Comparison of ENCODE assay signal across 30 cellular contexts in the genomic region with DNA sequence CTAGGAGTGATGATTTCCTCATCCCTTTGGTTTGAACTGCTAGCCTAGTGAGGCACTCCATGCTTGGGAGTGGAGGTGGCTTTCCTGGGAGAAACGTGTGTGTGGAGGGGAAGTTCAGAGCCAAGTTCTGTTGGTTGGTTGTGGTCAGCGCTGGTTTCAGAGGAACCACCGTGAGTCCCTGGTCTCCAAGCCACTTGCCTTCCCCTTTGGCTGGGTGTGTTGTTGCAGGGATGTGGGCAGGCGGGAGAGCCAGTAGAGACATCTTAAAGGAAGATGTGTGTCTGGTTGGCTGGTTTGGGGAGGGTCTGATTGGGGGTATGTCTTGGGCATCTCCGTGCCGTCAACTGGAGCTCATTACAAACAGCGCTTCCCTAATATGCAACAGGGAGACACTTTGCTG.
"Had no signal": no experiment of that assay in that cellular context is flagged by ENCODE, and none has a peak within 500 bp of the region (broad histone marks: within the 10 kb centered on the region; RNA-seq: fewer than 3 reads in every experiment).

No MANE protein-coding gene starts in this region.

- H3K4me1 ChIP-seq: Peyer's patch had no signal

- H3K4me2 ChIP-seq: KMS-11, SK-N-SH had no signal

- H3K4me1 Mint-ChIP-seq: activated CD4-positive, alpha-beta T cell treated with anti-CD3 and anti-CD28 coated beads for 36 hours had no signal

- H3K27me3 Mint-ChIP-seq: activated CD4-positive, alpha-beta T cell treated with anti-CD3 and anti-CD28 coated beads for 36 hours; activated CD4-positive, alpha-beta T cell treated with anti-CD3 and anti-CD28 coated beads, Interleukin-2, amount 10 ng/mL, durations not matched to agents 7 days and 5 days; activated naive CD8-positive, alpha-beta T cell; activated naive CD8-positive, alpha-beta T cell treated with anti-CD3 and anti-CD28 coated beads, Interleukin-2, amount 50 U/mL, for 24 hours; brain had no signal

- H3K36me3 Mint-ChIP-seq: WTC11 had no signal

- H3K36me3 ChIP-seq: Peyer's patch, SJSA1 had no signal

- DNase-seq: activated CD4-positive, alpha-beta T cell treated with anti-CD3 and anti-CD28 coated beads for 36 hours; activated CD4-positive, alpha-beta T cell treated with anti-CD3 and anti-CD28 coated beads, Interleukin-2, amount 10 ng/mL, durations not matched to agents 7 days and 5 days; activated CD4-positive, alpha-beta T cell treated with anti-CD3 and anti-CD28 coated beads, Interleukin-2, amount 50 U/mL, for 48 hours; activated CD8-positive, alpha-beta T cell treated with anti-CD3 and anti-CD28 coated beads, Interleukin-2, amount 10 ng/mL, durations not matched to agents 7 days and 5 days; activated gamma-delta T cell treated with Interleukin-2 at 50 U/mL for 16 hours; activated naive CD4-positive, alpha-beta T cell treated with anti-CD3 and anti-CD28 coated beads for 36 hours; activated naive CD8-positive, alpha-beta T cell treated with anti-CD3 and anti-CD28 coated beads, Interleukin-2, amount 50 U/mL, for 24 hours; activated T-cell treated with anti-CD3 and anti-CD28 coated beads, Interleukin-2, amount 50 U/mL, for 4 hours; anterior cingulate cortex; caudate nucleus; MM.1S; NCI-H1048; NCI-H1436 treated with DMSO at 0.1 percent for 48 hours; NCI-H1694 treated with DMSO at 0.1 percent for 48 hours; NCI-H2029; NCI-H345; NCI-H524 treated with DMSO at 0.1 percent for 48 hours; PC-3; Peyer's patch; RPMI8226; SHP77 treated with DMSO at 0.1 percent for 48 hours; SK-N-SH had no signal

- H3K4me3 ChIP-seq: Peyer's patch, SJSA1 had no signal

- H3K9me3 Mint-ChIP-seq: activated CD4-positive, alpha-beta T cell treated with anti-CD3 and anti-CD28 coated beads, Interleukin-2, amount 10 ng/mL, durations not matched to agents 7 days and 5 days; activated naive CD4-positive, alpha-beta T cell treated with anti-CD3 and anti-CD28 coated beads for 36 hours; activated naive CD8-positive, alpha-beta T cell treated with anti-CD3 and anti-CD28 coated beads, Interleukin-2, amount 50 U/mL, for 24 hours; activated T-cell treated with anti-CD3 and anti-CD28 coated beads, Interleukin-2, amount 50 U/mL, for 4 hours; activated T-helper 1 cell treated with anti-CD3 and anti-CD28 coated beads, Interleukin-12 subunit alpha, Interleukin-12 subunit beta, Interleukin-2, Interleukin-4 antibody, amounts not matched to agents 30 ng/mL and 10 ng/mL and 1 ng/mL, durations not matched to agents 14 hours and 24 hours and 36 hours; T-helper 1 cell treated with Interleukin-12 subunit alpha and Interleukin-12 subunit beta and Interleukin-4 antibody, amounts not matched to agents 30 μg/mL and 1 μg/mL, for 36 hours; T-helper 2 cell treated with Interferon-gamma antibody and Interleukin-4, amounts not matched to agents 5 μg/mL and 100 μg/mL, for 36 hours had no signal

- H3K27ac Mint-ChIP-seq: activated CD4-positive, alpha-beta T cell treated with anti-CD3 and anti-CD28 coated beads for 36 hours; activated CD4-positive, alpha-beta T cell treated with anti-CD3 and anti-CD28 coated beads, Interleukin-2, amount 10 ng/mL, durations not matched to agents 7 days and 5 days; activated CD8-positive, alpha-beta T cell treated with anti-CD3 and anti-CD28 coated beads, Interleukin-2, amount 10 ng/mL, durations not matched to agents 7 days and 5 days; activated naive CD4-positive, alpha-beta T cell treated with anti-CD3 and anti-CD28 coated beads for 36 hours; activated naive CD8-positive, alpha-beta T cell; activated naive CD8-positive, alpha-beta T cell treated with anti-CD3 and anti-CD28 coated beads, Interleukin-2, amount 50 U/mL, for 24 hours; activated T-helper 1 cell treated with anti-CD3 and anti-CD28 coated beads, Interleukin-12 subunit alpha, Interleukin-12 subunit beta, Interleukin-2, Interleukin-4 antibody, amounts not matched to agents 30 ng/mL and 10 ng/mL and 1 ng/mL, durations not matched to agents 14 hours and 24 hours and 36 hours; T-helper 1 cell treated with Interleukin-12 subunit alpha and Interleukin-12 subunit beta and Interleukin-4 antibody, amounts not matched to agents 30 μg/mL and 1 μg/mL, for 36 hours; T-helper 2 cell treated with Interferon-gamma antibody and Interleukin-4, amounts not matched to agents 5 μg/mL and 100 μg/mL, for 36 hours; WTC11 had no signal

- H3K27me3 ChIP-seq: Peyer's patch, SJSA1 had no signal

- H3K9ac ChIP-seq: KMS-11, SK-N-SH had no signal

- H3K4me3 Mint-ChIP-seq: activated CD4-positive, alpha-beta T cell treated with anti-CD3 and anti-CD28 coated beads for 36 hours; activated CD4-positive, alpha-beta T cell treated with anti-CD3 and anti-CD28 coated beads, Interleukin-2, amount 10 ng/mL, durations not matched to agents 7 days and 5 days; activated CD8-positive, alpha-beta T cell treated with anti-CD3 and anti-CD28 coated beads, Interleukin-2, amount 10 ng/mL, durations not matched to agents 7 days and 5 days; activated naive CD4-positive, alpha-beta T cell treated with anti-CD3 and anti-CD28 coated beads for 36 hours; activated naive CD8-positive, alpha-beta T cell; activated naive CD8-positive, alpha-beta T cell treated with anti-CD3 and anti-CD28 coated beads, Interleukin-2, amount 50 U/mL, for 24 hours; activated T-cell treated with anti-CD3 and anti-CD28 coated beads, Interleukin-2, amount 50 U/mL, for 4 hours; activated T-helper 1 cell treated with anti-CD3 and anti-CD28 coated beads, Interleukin-12 subunit alpha, Interleukin-12 subunit beta, Interleukin-2, Interleukin-4 antibody, amounts not matched to agents 30 ng/mL and 10 ng/mL and 1 ng/mL, durations not matched to agents 14 hours and 24 hours and 36 hours; brain; T-helper 1 cell treated with Interleukin-12 subunit alpha and Interleukin-12 subunit beta and Interleukin-4 antibody, amounts not matched to agents 30 μg/mL and 1 μg/mL, for 36 hours; T-helper 2 cell treated with Interferon-gamma antibody and Interleukin-4, amounts not matched to agents 5 μg/mL and 100 μg/mL, for 36 hours; WTC11 had no signal

- H3K27ac ChIP-seq: KMS-11, Peyer's patch, SJSA1 had no signal

- H3K9me3 ChIP-seq: Peyer's patch, SJSA1, SK-N-SH had no signal
